ENCODE assay signal across 37 cellular contexts in genomic region chr10:20748551-20748950, GRCh38.
"Had no signal": no experiment of that assay in that cellular context is flagged by ENCODE, and none has a peak within 500 bp of the region (broad histone marks: within the 10 kb centered on the region; RNA-seq: fewer than 3 reads in every experiment).

No MANE protein-coding gene starts in this region.

- H3K27me3 ChIP-seq: cardiac muscle cell had no signal

- DNase-seq: activated CD4-positive, alpha-beta memory T cell treated with anti-CD3 and anti-CD28 coated beads, Interleukin-2, amount 10 ng/mL, durations not matched to agents 7 days and 5 days; activated CD4-positive, alpha-beta T cell treated with anti-CD3 and anti-CD28 coated beads for 1 hour; activated CD4-positive, alpha-beta T cell treated with anti-CD3 and anti-CD28 coated beads for 36 hours; activated CD4-positive, alpha-beta T cell treated with anti-CD3 and anti-CD28 coated beads for 48 hours; activated CD4-positive, alpha-beta T cell treated with anti-CD3 and anti-CD28 coated beads, Interleukin-2, amount 10 ng/mL, durations not matched to agents 7 days and 5 days; activated CD4-positive, alpha-beta T cell treated with anti-CD3 and anti-CD28 coated beads, Interleukin-2, amount 50 U/mL, for 48 hours; activated CD4-positive, CD25-positive, alpha-beta regulatory T cell; activated CD8-positive, alpha-beta memory T cell treated with anti-CD3 and anti-CD28 coated beads for 24 hours; activated CD8-positive, alpha-beta memory T cell treated with anti-CD3 and anti-CD28 coated beads, Interleukin-2, amount 10 ng/mL, durations not matched to agents 7 days and 5 days; activated CD8-positive, alpha-beta memory T cell treated with anti-CD3 and anti-CD28 coated beads, Interleukin-2, amount 50 U/mL, for 48 hours; activated CD8-positive, alpha-beta T cell treated with anti-CD3 and anti-CD28 coated beads, Interleukin-2, amount 10 ng/mL, durations not matched to agents 7 days and 5 days; activated effector memory CD4-positive, alpha-beta T cell treated with Interleukin-2 at 50 U/mL for 16 hours; activated gamma-delta T cell; activated naive CD4-positive, alpha-beta T cell treated with anti-CD3 and anti-CD28 coated beads, Interleukin-2, amount 10 ng/mL, durations not matched to agents 7 days and 5 days; activated naive CD4-positive, alpha-beta T cell treated with Interleukin-2 at 50 U/mL for 16 hours; activated naive CD8-positive, alpha-beta T cell treated with anti-CD3 and anti-CD28 coated beads, Interleukin-2, amount 10 ng/mL, durations not matched to agents 7 days and 5 days; activated naive CD8-positive, alpha-beta T cell treated with anti-CD3 and anti-CD28 coated beads, Interleukin-2, amount 50 U/mL, for 24 hours; activated T-cell treated with anti-CD3 and anti-CD28 coated beads, Interleukin-2, amount 50 U/mL, for 24 hours; activated T-cell treated with anti-CD3 and anti-CD28 coated beads, Interleukin-2, amount 50 U/mL, for 48 hours; amygdala; caudate nucleus; cerebellar nuclear complex; SW 1271; T-helper 1 cell; T-helper 2 cell; T-helper 9 cell; WERI-Rb-1 had no signal

- H3K27ac ChIP-seq: cardiac muscle cell, WERI-Rb-1 had no signal

- H3K4me1 Mint-ChIP-seq: activated CD4-positive, alpha-beta memory T cell treated with anti-CD3 and anti-CD28 coated beads, Interleukin-2, amount 10 ng/mL, durations not matched to agents 7 days and 5 days; activated CD4-positive, alpha-beta T cell treated with anti-CD3 and anti-CD28 coated beads for 36 hours; activated CD4-positive, alpha-beta T cell treated with anti-CD3 and anti-CD28 coated beads, Interleukin-2, amount 10 ng/mL, durations not matched to agents 7 days and 5 days; activated CD8-positive, alpha-beta memory T cell treated with anti-CD3 and anti-CD28 coated beads, Interleukin-2, amount 10 ng/mL, durations not matched to agents 7 days and 5 days; activated naive CD4-positive, alpha-beta T cell treated with anti-CD3 and anti-CD28 coated beads, Interleukin-2, amount 10 ng/mL, durations not matched to agents 7 days and 5 days; activated naive CD4-positive, alpha-beta T cell treated with anti-CD3 and anti-CD28 coated beads, Interleukin-2, amount 50 U/mL, for 24 hours; activated naive CD8-positive, alpha-beta T cell treated with anti-CD3 and anti-CD28 coated beads, Interleukin-2, amount 10 ng/mL, durations not matched to agents 7 days and 5 days; activated naive CD8-positive, alpha-beta T cell treated with anti-CD3 and anti-CD28 coated beads, Interleukin-2, amount 50 U/mL, for 24 hours; brain; central memory CD8-positive, alpha-beta T cell had no signal

- ATAC-seq: activated CD4-positive, alpha-beta T cell treated with anti-CD3 and anti-CD28 coated beads for 36 hours; activated CD4-positive, CD25-positive, alpha-beta regulatory T cell treated with anti-CD3 and anti-CD28 coated beads, Interleukin-2, amount 50 U/mL, for 24 hours; activated CD8-positive, alpha-beta memory T cell treated with anti-CD3 and anti-CD28 coated beads, Interleukin-2, amount 10 ng/mL, durations not matched to agents 7 days and 5 days; activated CD8-positive, alpha-beta T cell treated with anti-CD3 and anti-CD28 coated beads, Interleukin-2, amount 10 ng/mL, durations not matched to agents 7 days and 5 days; activated naive CD8-positive, alpha-beta T cell treated with anti-CD3 and anti-CD28 coated beads, Interleukin-2, amount 50 U/mL, for 24 hours; WTC11 had no signal

- H3K4me3 Mint-ChIP-seq: activated CD4-positive, alpha-beta memory T cell treated with anti-CD3 and anti-CD28 coated beads, Interleukin-2, amount 10 ng/mL, durations not matched to agents 7 days and 5 days; activated CD4-positive, alpha-beta T cell treated with anti-CD3 and anti-CD28 coated beads for 36 hours; activated CD4-positive, alpha-beta T cell treated with anti-CD3 and anti-CD28 coated beads, Interleukin-2, amount 10 ng/mL, durations not matched to agents 7 days and 5 days; activated CD8-positive, alpha-beta memory T cell treated with anti-CD3 and anti-CD28 coated beads, Interleukin-2, amount 10 ng/mL, durations not matched to agents 7 days and 5 days; activated CD8-positive, alpha-beta T cell treated with anti-CD3 and anti-CD28 coated beads, Interleukin-2, amount 10 ng/mL, durations not matched to agents 7 days and 5 days; activated naive CD4-positive, alpha-beta T cell treated with anti-CD3 and anti-CD28 coated beads, Interleukin-2, amount 10 ng/mL, durations not matched to agents 7 days and 5 days; activated naive CD4-positive, alpha-beta T cell treated with anti-CD3 and anti-CD28 coated beads, Interleukin-2, amount 50 U/mL, for 24 hours; activated naive CD8-positive, alpha-beta T cell; activated naive CD8-positive, alpha-beta T cell treated with anti-CD3 and anti-CD28 coated beads, Interleukin-2, amount 10 ng/mL, durations not matched to agents 7 days and 5 days; activated naive CD8-positive, alpha-beta T cell treated with anti-CD3 and anti-CD28 coated beads, Interleukin-2, amount 50 U/mL, for 24 hours; activated T-cell treated with anti-CD3 and anti-CD28 coated beads, Interleukin-2, amount 50 U/mL, for 24 hours; brain; central memory CD8-positive, alpha-beta T cell; T-helper 1 cell treated with Interleukin-12 subunit alpha and Interleukin-12 subunit beta and Interleukin-4 antibody, amounts not matched to agents 30 μg/mL and 1 μg/mL, for 36 hours; T-helper 2 cell treated with Interferon-gamma antibody and Interleukin-4, amounts not matched to agents 5 μg/mL and 100 μg/mL, for 36 hours; WTC11 had no signal

- H3K36me3 ChIP-seq: cardiac muscle cell, WERI-Rb-1 had no signal

- H3K27ac Mint-ChIP-seq: activated CD4-positive, alpha-beta memory T cell treated with anti-CD3 and anti-CD28 coated beads, Interleukin-2, amount 10 ng/mL, durations not matched to agents 7 days and 5 days; activated CD4-positive, alpha-beta T cell treated with anti-CD3 and anti-CD28 coated beads for 36 hours; activated CD4-positive, alpha-beta T cell treated with anti-CD3 and anti-CD28 coated beads, Interleukin-2, amount 10 ng/mL, durations not matched to agents 7 days and 5 days; activated CD8-positive, alpha-beta memory T cell treated with anti-CD3 and anti-CD28 coated beads, Interleukin-2, amount 10 ng/mL, durations not matched to agents 7 days and 5 days; activated CD8-positive, alpha-beta T cell treated with anti-CD3 and anti-CD28 coated beads, Interleukin-2, amount 10 ng/mL, durations not matched to agents 7 days and 5 days; activated naive CD4-positive, alpha-beta T cell treated with anti-CD3 and anti-CD28 coated beads, Interleukin-2, amount 10 ng/mL, durations not matched to agents 7 days and 5 days; activated naive CD4-positive, alpha-beta T cell treated with anti-CD3 and anti-CD28 coated beads, Interleukin-2, amount 50 U/mL, for 24 hours; activated naive CD8-positive, alpha-beta T cell; activated naive CD8-positive, alpha-beta T cell treated with anti-CD3 and anti-CD28 coated beads, Interleukin-2, amount 10 ng/mL, durations not matched to agents 7 days and 5 days; activated naive CD8-positive, alpha-beta T cell treated with anti-CD3 and anti-CD28 coated beads, Interleukin-2, amount 50 U/mL, for 24 hours; activated T-cell treated with anti-CD3 and anti-CD28 coated beads, Interleukin-2, amount 50 U/mL, for 24 hours; activated T-helper 2 cell treated with anti-CD3 and anti-CD28 coated beads, Interferon-gamma antibody, Interleukin-2, Interleukin-4, amounts not matched to agents 10 μg/mL and 5 μg/mL and 100 μg/mL, durations not matched to agents 14 hours and 24 hours and 36 hours; brain; T-helper 1 cell treated with Interleukin-12 subunit alpha and Interleukin-12 subunit beta and Interleukin-4 antibody, amounts not matched to agents 30 μg/mL and 1 μg/mL, for 36 hours; T-helper 2 cell treated with Interferon-gamma antibody and Interleukin-4, amounts not matched to agents 5 μg/mL and 100 μg/mL, for 36 hours; WTC11 had no signal

- H3K27me3 Mint-ChIP-seq: activated CD4-positive, alpha-beta memory T cell treated with anti-CD3 and anti-CD28 coated beads, Interleukin-2, amount 10 ng/mL, durations not matched to agents 7 days and 5 days; activated CD4-positive, alpha-beta T cell treated with anti-CD3 and anti-CD28 coated beads for 36 hours; activated CD4-positive, alpha-beta T cell treated with anti-CD3 and anti-CD28 coated beads, Interleukin-2, amount 10 ng/mL, durations not matched to agents 7 days and 5 days; activated CD8-positive, alpha-beta memory T cell treated with anti-CD3 and anti-CD28 coated beads, Interleukin-2, amount 10 ng/mL, durations not matched to agents 7 days and 5 days; activated naive CD4-positive, alpha-beta T cell treated with anti-CD3 and anti-CD28 coated beads, Interleukin-2, amount 10 ng/mL, durations not matched to agents 7 days and 5 days; activated naive CD4-positive, alpha-beta T cell treated with anti-CD3 and anti-CD28 coated beads, Interleukin-2, amount 50 U/mL, for 24 hours; activated naive CD8-positive, alpha-beta T cell; activated naive CD8-positive, alpha-beta T cell treated with anti-CD3 and anti-CD28 coated beads, Interleukin-2, amount 10 ng/mL, durations not matched to agents 7 days and 5 days; activated naive CD8-positive, alpha-beta T cell treated with anti-CD3 and anti-CD28 coated beads, Interleukin-2, amount 50 U/mL, for 24 hours; activated T-cell treated with anti-CD3 and anti-CD28 coated beads, Interleukin-2, amount 50 U/mL, for 24 hours; central memory CD8-positive, alpha-beta T cell had no signal

- H3K4me3 ChIP-seq: cardiac muscle cell had no signal

- H3K36me3 Mint-ChIP-seq: activated CD8-positive, alpha-beta memory T cell treated with anti-CD3 and anti-CD28 coated beads, Interleukin-2, amount 10 ng/mL, durations not matched to agents 7 days and 5 days; activated naive CD4-positive, alpha-beta T cell treated with anti-CD3 and anti-CD28 coated beads, Interleukin-2, amount 10 ng/mL, durations not matched to agents 7 days and 5 days; activated naive CD4-positive, alpha-beta T cell treated with anti-CD3 and anti-CD28 coated beads, Interleukin-2, amount 50 U/mL, for 24 hours; activated naive CD8-positive, alpha-beta T cell treated with anti-CD3 and anti-CD28 coated beads, Interleukin-2, amount 10 ng/mL, durations not matched to agents 7 days and 5 days had no signal
